16 cellular contexts compared by ENCODE assay signal in the genomic region with DNA sequence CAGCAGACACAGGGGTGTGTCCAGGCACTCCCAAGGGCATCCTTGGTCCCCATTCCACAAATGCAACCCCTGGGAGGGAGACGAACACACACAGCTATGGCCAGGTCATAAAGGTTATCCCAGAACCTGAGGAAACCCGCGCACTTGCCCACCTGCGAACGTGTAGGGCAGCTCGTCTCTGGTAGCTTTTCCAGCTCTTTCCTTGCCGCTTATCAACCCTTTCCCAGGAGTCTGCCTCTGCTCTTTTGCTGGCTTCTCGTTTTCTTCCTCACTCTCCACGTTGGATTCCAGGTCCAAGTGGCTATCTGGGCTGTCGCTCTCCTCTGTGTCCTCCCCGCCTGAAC.
"Had no signal": no experiment of that assay in that cellular context is flagged by ENCODE, and none has a peak within 500 bp of the region (broad histone marks: within the 10 kb centered on the region; RNA-seq: fewer than 3 reads in every experiment).

No MANE protein-coding gene starts in this region.

- H3K27me3 Mint-ChIP-seq: dendritic cell treated with granulocyte-macrophage colony-stimulating factor and Interleukin-4, amounts not matched to agents 40 ng/mL and 50 ng/mL, for 4 days; memory B cell; naive B cell had no signal

- H3K4me1 Mint-ChIP-seq: neural crest cell had no signal

- H3K4me1 ChIP-seq: esophagus muscularis mucosa, prostate gland, right atrium auricular region, tibial artery had no signal

- H3K27ac Mint-ChIP-seq: dendritic cell treated with granulocyte-macrophage colony-stimulating factor and Interleukin-4, amounts not matched to agents 40 ng/mL and 50 ng/mL, for 4 days; memory B cell had no signal

- H3K27me3 ChIP-seq: esophagus muscularis mucosa, right atrium auricular region, tibial artery had no signal

- DNase-seq: activated CD4-positive, alpha-beta T cell treated with anti-CD3 and anti-CD28 coated beads for 4 hours; activated naive CD4-positive, alpha-beta T cell treated with Interleukin-2 at 50 U/mL for 16 hours; effector CD8-positive, alpha-beta T cell; naive B cell; substantia nigra; T-helper 2 cell; tibial artery; WERI-Rb-1 had no signal

- H3K4me3 ChIP-seq: esophagus muscularis mucosa, mucosa of descending colon, prostate gland, right atrium auricular region, tibial artery had no signal

- H3K9me3 ChIP-seq: esophagus muscularis mucosa, mucosa of descending colon, prostate gland, right atrium auricular region, tibial artery had no signal

- H3K9me3 Mint-ChIP-seq: activated T-helper 1 cell treated with anti-CD3 and anti-CD28 coated beads, Interleukin-12 subunit alpha, Interleukin-12 subunit beta, Interleukin-2, Interleukin-4 antibody, amounts not matched to agents 30 ng/mL and 10 ng/mL and 1 ng/mL, durations not matched to agents 14 hours and 24 hours and 36 hours; dendritic cell treated with granulocyte-macrophage colony-stimulating factor and Interleukin-4, amounts not matched to agents 40 ng/mL and 50 ng/mL, for 4 days; memory B cell; naive B cell; neural crest cell had no signal

- H3K27ac ChIP-seq: esophagus muscularis mucosa, prostate gland, right atrium auricular region, tibial artery had no signal

- H3K4me3 Mint-ChIP-seq: activated T-helper 1 cell treated with anti-CD3 and anti-CD28 coated beads, Interleukin-12 subunit alpha, Interleukin-12 subunit beta, Interleukin-2, Interleukin-4 antibody, amounts not matched to agents 30 ng/mL and 10 ng/mL and 1 ng/mL, durations not matched to agents 14 hours and 24 hours and 36 hours; dendritic cell treated with granulocyte-macrophage colony-stimulating factor and Interleukin-4, amounts not matched to agents 40 ng/mL and 50 ng/mL, for 4 days; memory B cell; neural crest cell had no signal
